ENCODE assay signal across 2 cellular contexts in the genomic region with DNA sequence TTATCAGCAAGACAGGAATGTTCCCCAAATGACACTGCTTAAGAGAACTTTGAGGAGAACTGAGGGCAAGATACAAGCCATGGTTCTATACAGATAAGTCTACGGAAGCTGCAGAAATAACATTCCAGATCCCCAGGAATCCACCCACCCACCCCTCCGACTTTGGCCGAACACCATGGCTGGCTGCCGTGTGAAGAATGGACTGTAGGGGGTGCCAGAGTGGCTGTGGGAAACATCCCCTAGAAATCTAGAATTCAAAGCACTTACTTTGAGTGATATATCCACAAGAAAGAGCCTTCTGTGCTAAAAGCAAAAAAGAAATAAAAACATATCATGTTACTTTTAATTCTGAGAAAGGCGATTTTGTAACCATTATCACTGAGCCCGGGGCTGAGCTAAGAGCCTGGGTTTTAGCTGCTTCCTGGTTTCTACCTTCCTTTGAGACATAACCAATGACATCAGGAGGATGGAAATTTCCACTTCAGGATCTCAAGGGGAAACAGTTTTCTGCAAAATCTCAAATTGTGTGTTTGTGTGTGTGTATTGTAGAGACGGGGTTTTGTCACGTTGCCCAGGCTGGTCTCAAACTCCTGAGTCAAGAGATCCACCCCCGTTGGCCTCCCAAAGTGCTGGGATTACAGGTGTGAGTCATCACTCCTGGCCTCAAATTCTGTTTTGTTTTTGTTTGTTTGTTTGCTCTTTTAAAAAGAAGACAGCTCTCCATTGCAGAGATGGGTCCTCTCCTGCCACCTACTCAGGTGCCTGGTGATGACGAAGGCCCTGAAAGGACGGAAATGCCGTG.
TF ChIP-seq lines count a peak whose summit lies in the region.

No MANE protein-coding gene starts in this region.

TF ChIP-seq in GM12878, 131 proteins besides CTCF, POLR2A, EP300 and RAD21:
- TF ChIP-seq ZNF384 (IDR thresholded peaks at IDR 0.05; ENCODE audit: borderline replicate concordance, low read depth, low read length) (no peak), NRF1 (conservative IDR thresholded peaks at IDR 0.05; ENCODE audit: low read depth, low read length) (no peak), MYB (IDR thresholded peaks at IDR 0.05; ENCODE audit: borderline replicate concordance, low read depth, low read length) (no peak), EGR1 (IDR thresholded peaks at IDR 0.05; ENCODE audit: borderline replicate concordance in 1 of 2, low read depth in 2 of 2, low read length in 2 of 2) (no peak), TARDBP (IDR thresholded peaks at IDR 0.05; ENCODE audit: borderline replicate concordance) (no peak), NFXL1 (IDR thresholded peaks at IDR 0.05; ENCODE audit: borderline replicate concordance) (no peak), STAT3 (IDR thresholded peaks at IDR 0.05; ENCODE audit: low read depth, low read length) (no peak), SREBF2 (IDR thresholded peaks at IDR 0.05; ENCODE audit: low read length) (no peak), CREB1 (IDR thresholded peaks at IDR 0.05; ENCODE audit: low read depth) (no peak), SUPT20H (IDR thresholded peaks at IDR 0.05; ENCODE audit: borderline replicate concordance, control insufficient read depth, low read depth, low read length) (no peak), RCOR1 (conservative IDR thresholded peaks at IDR 0.05; ENCODE audit: low read depth, low read length) (no peak), FOXM1 (IDR thresholded peaks at IDR 0.05; ENCODE audit: low read depth, low read length) (no peak), KDM1A (IDR thresholded peaks at IDR 0.05; ENCODE audit: borderline replicate concordance) (no peak), NR2C1 (IDR thresholded peaks at IDR 0.05) (no peak)
- TF ChIP-seq, protein P1, sequence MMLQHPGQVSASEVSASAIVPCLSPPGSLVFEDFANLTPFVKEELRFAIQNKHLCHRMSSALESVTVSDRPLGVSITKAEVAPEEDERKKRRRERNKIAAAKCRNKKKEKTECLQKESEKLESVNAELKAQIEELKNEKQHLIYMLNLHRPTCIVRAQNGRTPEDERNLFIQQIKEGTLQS (IDR thresholded peaks at IDR 0.05; ENCODE audit: borderline replicate concordance, extremely low read depth, low read depth, low read length), result no peak

TF ChIP-seq in HepG2, 621 proteins besides CTCF, POLR2A, EP300 and RAD21:
- peak; percentile 18 for TF ChIP-seq STAG1 (CRISPR knock-in tag; IDR thresholded peaks at IDR 0.05)
- TF ChIP-seq ZKSCAN8 (CRISPR knock-in tag; IDR thresholded peaks at IDR 0.05; ENCODE audit: borderline replicate concordance), result no peak
